Comparison of ENCODE assay signal across 2 cellular contexts in genomic region chr14:102487204-102487577, GRCh38.
TF ChIP-seq lines count a peak whose summit lies in the region.

No MANE protein-coding gene starts in this region.

TF ChIP-seq in HEK293, 187 proteins besides CTCF, POLR2A, EP300 and RAD21:
- TF ChIP-seq PRDM10 (tag by site-specific recombination; IDR thresholded peaks at IDR 0.05) (0 out of 2 replicates have a peak, but pooled peaks have one; percentile 45), SCRT1 (tag by site-specific recombination; IDR thresholded peaks at IDR 0.05; ENCODE audit: borderline replicate concordance) (no peak)
TF ChIP-seq in HEK293: peak in this region for 1.

TF ChIP-seq in SK-N-SH, 30 proteins besides CTCF, POLR2A, EP300 and RAD21:
- TF ChIP-seq MAX (IDR thresholded peaks at IDR 0.05; ENCODE audit: low read depth), result no peak
- no peak for TF ChIP-seq POLR2AphosphoS5 (IDR thresholded peaks at IDR 0.05; ENCODE audit: low read depth, low read length)
- TF ChIP-seq JUND (IDR thresholded peaks at IDR 0.05), result no peak
- no peak for TF ChIP-seq SIN3A (IDR thresholded peaks at IDR 0.05; ENCODE audit: borderline replicate concordance, low read depth, low read length)
- no peak for TF ChIP-seq EZH2phosphoT487 (IDR thresholded peaks at IDR 0.05; ENCODE audit: borderline replicate concordance, low read depth)
- no peak for TF ChIP-seq GABPA (IDR thresholded peaks at IDR 0.05; ENCODE audit: low read depth)
- TF ChIP-seq, protein P1, sequence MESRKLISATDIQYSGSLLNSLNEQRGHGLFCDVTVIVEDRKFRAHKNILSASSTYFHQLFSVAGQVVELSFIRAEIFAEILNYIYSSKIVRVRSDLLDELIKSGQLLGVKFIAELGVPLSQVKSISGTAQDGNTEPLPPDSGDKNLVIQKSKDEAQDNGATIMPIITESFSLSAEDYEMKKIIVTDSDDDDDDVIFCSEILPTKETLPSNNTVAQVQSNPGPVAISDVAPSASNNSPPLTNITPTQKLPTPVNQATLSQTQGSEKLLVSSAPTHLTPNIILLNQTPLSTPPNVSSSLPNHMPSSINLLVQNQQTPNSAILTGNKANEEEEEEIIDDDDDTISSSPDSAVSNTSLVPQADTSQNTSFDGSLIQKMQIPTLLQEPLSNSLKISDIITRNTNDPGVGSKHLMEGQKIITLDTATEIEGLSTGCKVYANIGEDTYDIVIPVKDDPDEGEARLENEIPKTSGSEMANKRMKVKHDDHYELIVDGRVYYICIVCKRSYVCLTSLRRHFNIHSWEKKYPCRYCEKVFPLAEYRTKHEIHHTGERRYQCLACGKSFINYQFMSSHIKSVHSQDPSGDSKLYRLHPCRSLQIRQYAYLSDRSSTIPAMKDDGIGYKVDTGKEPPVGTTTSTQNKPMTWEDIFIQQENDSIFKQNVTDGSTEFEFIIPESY (IDR thresholded peaks at IDR 0.05; ENCODE audit: borderline replicate concordance, low read depth), result no peak
- TF ChIP-seq RFX5 (IDR thresholded peaks at IDR 0.05; ENCODE audit: low read length), result no peak
- TF ChIP-seq, protein P2, sequence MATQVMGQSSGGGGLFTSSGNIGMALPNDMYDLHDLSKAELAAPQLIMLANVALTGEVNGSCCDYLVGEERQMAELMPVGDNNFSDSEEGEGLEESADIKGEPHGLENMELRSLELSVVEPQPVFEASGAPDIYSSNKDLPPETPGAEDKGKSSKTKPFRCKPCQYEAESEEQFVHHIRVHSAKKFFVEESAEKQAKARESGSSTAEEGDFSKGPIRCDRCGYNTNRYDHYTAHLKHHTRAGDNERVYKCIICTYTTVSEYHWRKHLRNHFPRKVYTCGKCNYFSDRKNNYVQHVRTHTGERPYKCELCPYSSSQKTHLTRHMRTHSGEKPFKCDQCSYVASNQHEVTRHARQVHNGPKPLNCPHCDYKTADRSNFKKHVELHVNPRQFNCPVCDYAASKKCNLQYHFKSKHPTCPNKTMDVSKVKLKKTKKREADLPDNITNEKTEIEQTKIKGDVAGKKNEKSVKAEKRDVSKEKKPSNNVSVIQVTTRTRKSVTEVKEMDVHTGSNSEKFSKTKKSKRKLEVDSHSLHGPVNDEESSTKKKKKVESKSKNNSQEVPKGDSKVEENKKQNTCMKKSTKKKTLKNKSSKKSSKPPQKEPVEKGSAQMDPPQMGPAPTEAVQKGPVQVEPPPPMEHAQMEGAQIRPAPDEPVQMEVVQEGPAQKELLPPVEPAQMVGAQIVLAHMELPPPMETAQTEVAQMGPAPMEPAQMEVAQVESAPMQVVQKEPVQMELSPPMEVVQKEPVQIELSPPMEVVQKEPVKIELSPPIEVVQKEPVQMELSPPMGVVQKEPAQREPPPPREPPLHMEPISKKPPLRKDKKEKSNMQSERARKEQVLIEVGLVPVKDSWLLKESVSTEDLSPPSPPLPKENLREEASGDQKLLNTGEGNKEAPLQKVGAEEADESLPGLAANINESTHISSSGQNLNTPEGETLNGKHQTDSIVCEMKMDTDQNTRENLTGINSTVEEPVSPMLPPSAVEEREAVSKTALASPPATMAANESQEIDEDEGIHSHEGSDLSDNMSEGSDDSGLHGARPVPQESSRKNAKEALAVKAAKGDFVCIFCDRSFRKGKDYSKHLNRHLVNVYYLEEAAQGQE (IDR thresholded peaks at IDR 0.05; ENCODE audit: low read depth, low read length), result no peak
- TF ChIP-seq PBX3 (IDR thresholded peaks at IDR 0.05), result no peak
- TF ChIP-seq MXI1 (IDR thresholded peaks at IDR 0.05; ENCODE audit: low read depth, low read length), result no peak
- TF ChIP-seq RXRA (IDR thresholded peaks at IDR 0.05; ENCODE audit: borderline replicate concordance, low read depth), result no peak
- no peak for TF ChIP-seq IRF3 (IDR thresholded peaks at IDR 0.05; ENCODE audit: low read depth, low read length)
- no peak for TF ChIP-seq MEF2A (IDR thresholded peaks at IDR 0.05; ENCODE audit: borderline replicate concordance, low read depth)
- TF ChIP-seq TEAD4 (IDR thresholded peaks at IDR 0.05; ENCODE audit: borderline replicate concordance, insufficient read depth), result no peak
- no peak for TF ChIP-seq ELF1 (IDR thresholded peaks at IDR 0.05)
- no peak for TF ChIP-seq YY1 (IDR thresholded peaks at IDR 0.05; ENCODE audit: low read depth)
